ENCODE assay signal across 1 cellular context in genomic region chr9:107488400-107489143, GRCh38.
TF ChIP-seq lines count a peak whose summit lies in the region.

No MANE protein-coding gene starts in this region.

TF ChIP-seq in K562, 482 proteins besides CTCF, POLR2A, EP300 and RAD21 (continued from another document):
- no peak for TF ChIP-seq DEAF1 (CRISPR knock-in tag; IDR thresholded peaks at IDR 0.05)
- no peak for TF ChIP-seq MEF2D (tag; conservative IDR thresholded peaks at IDR 0.05; ENCODE audit: low read depth)
- TF ChIP-seq SPI1 (IDR thresholded peaks at IDR 0.05; ENCODE audit: borderline replicate concordance, low read depth, low read length) = no peak
- no peak for TF ChIP-seq NELFE (IDR thresholded peaks at IDR 0.05; ENCODE audit: insufficient read depth, insufficient read length)
- no peak for TF ChIP-seq NEUROD1 (IDR thresholded peaks at IDR 0.05; ENCODE audit: borderline replicate concordance, low read depth, low read length, partially characterized antibody)
- no peak for TF ChIP-seq THRAP3 (IDR thresholded peaks at IDR 0.05; ENCODE audit: borderline replicate concordance)
